ENCODE assay signal across 8 cellular contexts in genomic region chr7:104207731-104208420, GRCh38. TPM values are rescaled to one million over a fixed set of nuclear protein-coding genes. Genes with fewer than 3 reads are reported as not detected.
A peak's percentile ranks its signal among the peaks of the same experiment; 100 is the strongest.
DNase-seq lines count a peak whose midpoint lies in the region; ATAC-seq and TF ChIP-seq lines count a peak whose summit lies in the region.

ORC5 (minus strand) TSS chr7:104208013; CDS start chr7:104207904, 109 bp downstream.

- peak in 1 of 9 donors; percentile 6 for TF ChIP-seq CTCF in heart right ventricle (IDR thresholded peaks at IDR 0.05)
- TF ChIP-seq CTCF in progenitor cell of endocrine pancreas (IDR thresholded peaks at IDR 0.05; ENCODE audit: unreplicated experiment), result no peak
- TF ChIP-seq CTCF in upper lobe of right lung (IDR thresholded peaks at IDR 0.05), result no peak

- H3K4me1 ChIP-seq in adipocyte (ENCODE audit: control insufficient read depth, insufficient read depth, low read length), result peaks cover 23% of the 10 kb centered on the region
- peaks cover 2 to 32% (median 22%) of the 10 kb centered on the region in 9 donors for H3K4me1 ChIP-seq in heart right ventricle
- peaks cover 15% of the 10 kb centered on the region for H3K4me1 ChIP-seq in upper lobe of right lung

- H3K36me3 ChIP-seq in adipocyte (ENCODE audit: control insufficient read depth, insufficient read depth, low read length, severe bottlenecking) (peaks cover 12% of the 10 kb centered on the region), heart right ventricle (peaks cover 0 to 13% (median 5%) of the 10 kb centered on the region in 9 donors), upper lobe of right lung (peaks cover 10% of the 10 kb centered on the region)

- peak within 1 kb of the TSS; percentile 89 for H3K4me3 ChIP-seq in adipocyte (ENCODE audit: low read length)
- H3K4me3 ChIP-seq in heart right ventricle, result peak within 1 kb of the TSS; percentile 29 to 92 (median 76)
- peak within 1 kb of the TSS; percentile 89 for H3K4me3 ChIP-seq in upper lobe of right lung

- TF ChIP-seq POLR2A in GM10847 (IDR thresholded peaks at IDR 0.05; ENCODE audit: extremely low read depth, insufficient read length), result peak; percentile 96

- H3K27ac Mint-ChIP-seq in progenitor cell of endocrine pancreas, result peak within 1 kb of the TSS; percentile 96

- 0% methylated on average over 47 of the region's 47 CpGs for WGBS in heart right ventricle, 2 donors

- H3K27me3 ChIP-seq in adipocyte (replicated peaks; ENCODE audit: control insufficient read depth, insufficient read depth, low read length) (no peaks in the 10 kb centered on the region), heart right ventricle (no peaks in the 10 kb centered on the region), upper lobe of right lung (no peaks in the 10 kb centered on the region)

- H3K9me3 Mint-ChIP-seq in progenitor cell of endocrine pancreas (ENCODE audit: low read depth), result peaks cover 13% of the 10 kb centered on the region

- H3K9ac ChIP-seq in adipocyte (ENCODE audit: low read length), result peak within 1 kb of the TSS; percentile 92

- peaks cover 15% of the 10 kb centered on the region for H3K4me1 Mint-ChIP-seq in progenitor cell of endocrine pancreas (ENCODE audit: low read depth)

- peak; percentile 82 for DNase-seq in NCI-H1092 (lab: John Stamatoyannopoulos, UW)
- peak; percentile 92 for DNase-seq in SW480 (ENCODE audit: low spot score)
- DNase-seq in adipocyte (ENCODE audit: low read depth), result peak; percentile 97
- peak; percentile 71 to 80 for DNase-seq in heart right ventricle
- peak; percentile 55 for DNase-seq in progenitor cell of endocrine pancreas (ENCODE audit: low spot score, unreplicated experiment)
- peak; percentile 93 for DNase-seq in upper lobe of right lung

- peak; percentile 100 for ATAC-seq in HG02588 (IDR thresholded peaks at IDR 0.05; ENCODE audit: unreplicated experiment)
- peak; percentile 100 for ATAC-seq in heart right ventricle
- peak; percentile 100 for ATAC-seq in upper lobe of right lung

- H3K27ac ChIP-seq in heart right ventricle, result peak within 1 kb of the TSS in 9 of 10 donors; percentile 19 to 90 (median 85)
- H3K27ac ChIP-seq in upper lobe of right lung, result peak within 1 kb of the TSS; percentile 85

- intact Hi-C loops in heart right ventricle (cut with DNase I), result no loop called here
- intact Hi-C loops in upper lobe of right lung (cut with DNase I), result no loop called here

- peaks cover 3% of the 10 kb centered on the region for H3K36me3 Mint-ChIP-seq in progenitor cell of endocrine pancreas (ENCODE audit: insufficient read depth)

- H3K9me3 ChIP-seq in adipocyte (ENCODE audit: control insufficient read depth, low read length) (peaks cover 4% of the 10 kb centered on the region), heart right ventricle (no peaks in the 10 kb centered on the region), upper lobe of right lung (no peaks in the 10 kb centered on the region)

- peaks cover 10% of the 10 kb centered on the region for H3K27me3 Mint-ChIP-seq in progenitor cell of endocrine pancreas

- peak within 1 kb of the TSS; percentile 94 for H3K4me3 Mint-ChIP-seq in progenitor cell of endocrine pancreas (ENCODE audit: low read depth)

RNA-seq across cellular contexts. Expression of gene ORC5, which starts in this region (rescaled TPM):
- total RNA-seq in heart right ventricle (10 to 100 TPM in 1 of 10 donors, 1 to 10 TPM in 9; 5.6 to 12.0 (median 7.2) TPM), progenitor cell of endocrine pancreas (22.7 and 26.4 TPM in 2 replicates), upper lobe of right lung (13.6 TPM)
- polyA plus RNA-seq in heart right ventricle, result 1 to 10 TPM; 3.2 to 6.5 TPM

Comparison
In these comparisons a context has a peak if more than half of its experiments do, and no peak if none do; other contexts are left out.
1. Peak in every context shown above with its lines: DNase-seq, ATAC-seq, H3K4me3 ChIP-seq and H3K27ac ChIP-seq.